ENCODE assay signal across 26 cellular contexts in genomic region chr19:11457115-11457514, GRCh38. TPM values are rescaled to one million over a fixed set of nuclear protein-coding genes. Genes with fewer than 3 reads are reported as not detected.
DNase-seq lines count a peak whose midpoint lies in the region; ATAC-seq lines count a peak whose summit lies in the region.
"Had no signal": no experiment of that assay in that cellular context is flagged by ENCODE, and none has a peak within 500 bp of the region (broad histone marks: within the 10 kb centered on the region; RNA-seq: fewer than 3 reads in every experiment).

No MANE protein-coding gene starts in this region.

- H3K27ac ChIP-seq in cingulate gyrus (ENCODE audit: low read depth, low read length), result peak overlapping the region; percentile 96
- H3K27ac ChIP-seq in substantia nigra (ENCODE audit: low read depth, low read length, poor library complexity, severe bottlenecking), result peak overlapping the region; percentile 99
- H3K27ac ChIP-seq: heart right ventricle, KMS-11, upper lobe of left lung had no signal

- H3K36me3 ChIP-seq in H7 (replicated peaks; ENCODE audit: control insufficient read depth, insufficient read depth, low read length), result no peaks in the 10 kb centered on the region
- H3K36me3 ChIP-seq: heart right ventricle, upper lobe of left lung had no signal

- ATAC-seq in HG03342 (IDR thresholded peaks at IDR 0.05; ENCODE audit: unreplicated experiment) (no peak), HG02759 (IDR thresholded peaks at IDR 0.05; ENCODE audit: unreplicated experiment) (no peak)
- ATAC-seq: activated CD4-positive, alpha-beta T cell treated with anti-CD3 and anti-CD28 coated beads for 36 hours; heart right ventricle; T-cell had no signal

- DNase-seq in H7 (peak; percentile 78), left kidney (ENCODE audit: low read depth, low spot score) (peak; percentile 74), substantia nigra (lab: John Stamatoyannopoulos, UW) (peak; percentile 35 to 96 (median 85)), AML-193 (lab: John Stamatoyannopoulos, UW) (no peak), NCI-H1092 treated with DMSO at 0.1 percent for 48 hours (lab: John Stamatoyannopoulos, UW) (no peak)
- DNase-seq: activated CD4-positive, alpha-beta T cell treated with anti-CD3 and anti-CD28 coated beads for 36 hours; activated naive CD4-positive, alpha-beta T cell treated with anti-CD3 and anti-CD28 coated beads, Interleukin-2, amount 50 U/mL, for 16 hours; cerebellar nuclear complex; COR-L47; heart right ventricle; kidney; NCI-H187 treated with DMSO at 0.1 percent for 48 hours; NCI-H2227 treated with DMSO at 0.1 percent for 48 hours; NCI-H774; SHP77; stimulated activated CD4-positive, alpha-beta T cell treated with anti-CD3 and anti-CD28 coated beads, Interleukin-2, amount 100 ng/mL, for 48 hours; stimulated activated naive CD4-positive, alpha-beta T cell treated with Interleukin-2 at 50 U/mL for 16 hours; T-cell; upper lobe of left lung had no signal

- H3K27me3 ChIP-seq in H7 (ENCODE audit: control insufficient read depth, insufficient read depth, low read length), result no peaks in the 10 kb centered on the region
- H3K27me3 ChIP-seq: upper lobe of left lung had no signal

- H3K4me3 ChIP-seq in H7 (ENCODE audit: insufficient read depth, low read depth, low read length), result no peak overlapping the region
- H3K4me3 ChIP-seq: heart right ventricle, upper lobe of left lung had no signal

RNA-seq across cellular contexts. Expression of gene PRKCSH, which starts 21.7 kb away (rescaled TPM):
- total RNA-seq in H7 (2014; rRNA removed; shearing (Covaris generic)), result 97.7 and 108 TPM in 2 replicates

RNA-seq across cellular contexts. Expression of gene ODAD3, which starts 22.2 kb away (rescaled TPM):
- total RNA-seq in H7 (2014; rRNA removed; shearing (Covaris generic)), result 0.66 and 1.4 TPM in 2 replicates
- total RNA-seq: Daoy; natural killer cell treated with Interleukin-12 subunit alpha and Interleukin-12 subunit beta and Interleukin-15 and Interleukin-18, amount 100 ng/mL, for 72 hours; skeletal muscle tissue had no signal

RNA-seq across cellular contexts. Expression of gene ELAVL3, which starts 23.7 kb away (rescaled TPM):
- total RNA-seq in H7 (2014; rRNA removed; shearing (Covaris generic)), result 0.17 and 0.52 TPM in 2 replicates
- total RNA-seq: Daoy, skeletal muscle tissue had no signal

RNA-seq across cellular contexts. Expression of gene RGL3, which starts 38.0 kb away (rescaled TPM):
- 1.6 and 7.8 TPM in 2 replicates for total RNA-seq in H7 (2014; rRNA removed; shearing (Covaris generic))
- total RNA-seq: activated CD4-positive, alpha-beta T cell treated with anti-CD3 and anti-CD28 coated beads for 36 hours; Daoy; natural killer cell treated with Interleukin-12 subunit alpha and Interleukin-12 subunit beta and Interleukin-15 and Interleukin-18, amount 100 ng/mL, for 72 hours; skeletal muscle tissue had no signal

RNA-seq across cellular contexts. Expression of gene ZNF653, which starts 48.5 kb away (rescaled TPM):
- total RNA-seq in H7 (2014; rRNA removed; shearing (Covaris generic)), result 8.5 and 9.8 TPM in 2 replicates

Comparison
In these comparisons a context has a peak if more than half of its experiments do, and no peak if none do; other contexts are left out.
1. DNase-seq: peak in H7 (single experiment), left kidney (single experiment) and substantia nigra (49 of 49); none in AML-193 (0 of 2) and NCI-H1092 treated with DMSO at 0.1 percent for 48 hours (single experiment).